Comparison of ENCODE assay signal across 10 cellular contexts in genomic region chr2:305366-305765, GRCh38. TPM values are rescaled to one million over a fixed set of nuclear protein-coding genes. Genes with fewer than 3 reads are reported as not detected.
"Had no signal": no experiment of that assay in that cellular context is flagged by ENCODE, and none has a peak within 500 bp of the region (broad histone marks: within the 10 kb centered on the region; RNA-seq: fewer than 3 reads in every experiment).

No MANE protein-coding gene starts in this region.

- H3K4me2 ChIP-seq: GM23338 had no signal

- H3K4me3 ChIP-seq: GM23338, K562 had no signal

- FAIRE-seq: H1, H54, K562 had no signal

- DNase-seq: H9, HCEC 1CT, HFFc6, IMR-90, KG1 had no signal

- H2AFZ ChIP-seq: GM23338 had no signal

- H3K27ac ChIP-seq: HL-60 had no signal

RNA-seq across cellular contexts. Expression of gene ALKAL2, which starts 17.5 kb away (rescaled TPM):
- polyA plus RNA-seq: IMR-90, K562 had no signal
